2 cellular contexts compared by ENCODE assay signal in the genomic region with DNA sequence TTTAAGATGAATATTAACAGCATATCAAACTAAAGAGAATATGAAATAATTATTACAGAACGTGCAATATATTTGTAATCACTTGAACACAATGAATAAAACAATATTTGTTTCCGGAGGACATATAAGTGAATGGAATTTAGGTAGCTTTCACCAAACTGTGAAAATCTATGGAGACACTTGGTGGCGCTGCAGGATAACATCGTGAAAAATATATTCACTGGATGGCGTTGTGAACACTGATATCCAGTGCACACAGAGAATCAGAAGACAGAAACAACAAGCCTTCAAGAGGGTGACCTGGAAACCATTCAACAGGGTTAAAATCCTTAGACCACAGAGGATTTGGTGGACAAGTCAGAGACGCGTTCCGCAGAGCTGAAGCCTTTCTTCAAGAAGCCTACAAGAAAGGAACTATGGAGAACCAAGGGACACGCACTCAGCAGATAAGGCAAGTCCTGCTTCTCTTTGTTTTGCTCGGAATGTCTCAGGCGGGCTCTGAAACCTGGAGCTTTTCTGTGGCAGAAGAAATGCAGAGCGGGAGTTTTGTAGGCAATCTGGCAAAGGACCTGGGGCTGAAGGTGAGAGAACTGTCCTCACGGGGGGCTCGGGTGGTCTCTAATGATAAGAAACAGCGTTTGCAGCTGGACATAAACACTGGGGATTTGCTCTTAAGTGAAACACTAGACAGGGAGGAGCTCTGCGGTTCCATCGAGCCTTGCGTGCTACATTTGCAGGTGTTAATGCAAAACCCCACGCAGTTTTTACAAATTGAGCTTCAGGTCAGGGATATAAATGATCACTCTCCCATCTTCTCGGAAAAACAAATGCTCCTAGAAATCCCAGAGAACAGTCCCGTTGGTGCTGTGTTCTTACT.
TF ChIP-seq lines count a peak whose summit lies in the region.

A gene (plus strand): TSS at position 269 of the 877 bp plus-strand sequence. CDS start 148 bp downstream, at position 417.

TF ChIP-seq in GM23338, 12 proteins besides CTCF, POLR2A, EP300 and RAD21 (continues in another document):
- TF ChIP-seq, protein P1, sequence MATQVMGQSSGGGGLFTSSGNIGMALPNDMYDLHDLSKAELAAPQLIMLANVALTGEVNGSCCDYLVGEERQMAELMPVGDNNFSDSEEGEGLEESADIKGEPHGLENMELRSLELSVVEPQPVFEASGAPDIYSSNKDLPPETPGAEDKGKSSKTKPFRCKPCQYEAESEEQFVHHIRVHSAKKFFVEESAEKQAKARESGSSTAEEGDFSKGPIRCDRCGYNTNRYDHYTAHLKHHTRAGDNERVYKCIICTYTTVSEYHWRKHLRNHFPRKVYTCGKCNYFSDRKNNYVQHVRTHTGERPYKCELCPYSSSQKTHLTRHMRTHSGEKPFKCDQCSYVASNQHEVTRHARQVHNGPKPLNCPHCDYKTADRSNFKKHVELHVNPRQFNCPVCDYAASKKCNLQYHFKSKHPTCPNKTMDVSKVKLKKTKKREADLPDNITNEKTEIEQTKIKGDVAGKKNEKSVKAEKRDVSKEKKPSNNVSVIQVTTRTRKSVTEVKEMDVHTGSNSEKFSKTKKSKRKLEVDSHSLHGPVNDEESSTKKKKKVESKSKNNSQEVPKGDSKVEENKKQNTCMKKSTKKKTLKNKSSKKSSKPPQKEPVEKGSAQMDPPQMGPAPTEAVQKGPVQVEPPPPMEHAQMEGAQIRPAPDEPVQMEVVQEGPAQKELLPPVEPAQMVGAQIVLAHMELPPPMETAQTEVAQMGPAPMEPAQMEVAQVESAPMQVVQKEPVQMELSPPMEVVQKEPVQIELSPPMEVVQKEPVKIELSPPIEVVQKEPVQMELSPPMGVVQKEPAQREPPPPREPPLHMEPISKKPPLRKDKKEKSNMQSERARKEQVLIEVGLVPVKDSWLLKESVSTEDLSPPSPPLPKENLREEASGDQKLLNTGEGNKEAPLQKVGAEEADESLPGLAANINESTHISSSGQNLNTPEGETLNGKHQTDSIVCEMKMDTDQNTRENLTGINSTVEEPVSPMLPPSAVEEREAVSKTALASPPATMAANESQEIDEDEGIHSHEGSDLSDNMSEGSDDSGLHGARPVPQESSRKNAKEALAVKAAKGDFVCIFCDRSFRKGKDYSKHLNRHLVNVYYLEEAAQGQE (IDR thresholded peaks at IDR 0.05; ENCODE audit: unreplicated experiment): no peak
- TF ChIP-seq EZH2 (IDR thresholded peaks at IDR 0.05; ENCODE audit: low read depth, unreplicated experiment) (no peak), ZNF331 (CRISPR knock-in tag; IDR thresholded peaks at IDR 0.05; ENCODE audit: low read depth) (no peak), POLR2AphosphoS5 (IDR thresholded peaks at IDR 0.05; ENCODE audit: low read depth) (no peak), NANOG (IDR thresholded peaks at IDR 0.05; ENCODE audit: borderline replicate concordance) (no peak), CREB1 (CRISPR knock-in tag; IDR thresholded peaks at IDR 0.05; ENCODE audit: low read depth) (no peak), EZH2phosphoT487 (IDR thresholded peaks at IDR 0.05; ENCODE audit: unreplicated experiment) (no peak), ZNF114 (CRISPR knock-in tag; IDR thresholded peaks at IDR 0.05) (no peak)
- TF ChIP-seq, protein P2, sequence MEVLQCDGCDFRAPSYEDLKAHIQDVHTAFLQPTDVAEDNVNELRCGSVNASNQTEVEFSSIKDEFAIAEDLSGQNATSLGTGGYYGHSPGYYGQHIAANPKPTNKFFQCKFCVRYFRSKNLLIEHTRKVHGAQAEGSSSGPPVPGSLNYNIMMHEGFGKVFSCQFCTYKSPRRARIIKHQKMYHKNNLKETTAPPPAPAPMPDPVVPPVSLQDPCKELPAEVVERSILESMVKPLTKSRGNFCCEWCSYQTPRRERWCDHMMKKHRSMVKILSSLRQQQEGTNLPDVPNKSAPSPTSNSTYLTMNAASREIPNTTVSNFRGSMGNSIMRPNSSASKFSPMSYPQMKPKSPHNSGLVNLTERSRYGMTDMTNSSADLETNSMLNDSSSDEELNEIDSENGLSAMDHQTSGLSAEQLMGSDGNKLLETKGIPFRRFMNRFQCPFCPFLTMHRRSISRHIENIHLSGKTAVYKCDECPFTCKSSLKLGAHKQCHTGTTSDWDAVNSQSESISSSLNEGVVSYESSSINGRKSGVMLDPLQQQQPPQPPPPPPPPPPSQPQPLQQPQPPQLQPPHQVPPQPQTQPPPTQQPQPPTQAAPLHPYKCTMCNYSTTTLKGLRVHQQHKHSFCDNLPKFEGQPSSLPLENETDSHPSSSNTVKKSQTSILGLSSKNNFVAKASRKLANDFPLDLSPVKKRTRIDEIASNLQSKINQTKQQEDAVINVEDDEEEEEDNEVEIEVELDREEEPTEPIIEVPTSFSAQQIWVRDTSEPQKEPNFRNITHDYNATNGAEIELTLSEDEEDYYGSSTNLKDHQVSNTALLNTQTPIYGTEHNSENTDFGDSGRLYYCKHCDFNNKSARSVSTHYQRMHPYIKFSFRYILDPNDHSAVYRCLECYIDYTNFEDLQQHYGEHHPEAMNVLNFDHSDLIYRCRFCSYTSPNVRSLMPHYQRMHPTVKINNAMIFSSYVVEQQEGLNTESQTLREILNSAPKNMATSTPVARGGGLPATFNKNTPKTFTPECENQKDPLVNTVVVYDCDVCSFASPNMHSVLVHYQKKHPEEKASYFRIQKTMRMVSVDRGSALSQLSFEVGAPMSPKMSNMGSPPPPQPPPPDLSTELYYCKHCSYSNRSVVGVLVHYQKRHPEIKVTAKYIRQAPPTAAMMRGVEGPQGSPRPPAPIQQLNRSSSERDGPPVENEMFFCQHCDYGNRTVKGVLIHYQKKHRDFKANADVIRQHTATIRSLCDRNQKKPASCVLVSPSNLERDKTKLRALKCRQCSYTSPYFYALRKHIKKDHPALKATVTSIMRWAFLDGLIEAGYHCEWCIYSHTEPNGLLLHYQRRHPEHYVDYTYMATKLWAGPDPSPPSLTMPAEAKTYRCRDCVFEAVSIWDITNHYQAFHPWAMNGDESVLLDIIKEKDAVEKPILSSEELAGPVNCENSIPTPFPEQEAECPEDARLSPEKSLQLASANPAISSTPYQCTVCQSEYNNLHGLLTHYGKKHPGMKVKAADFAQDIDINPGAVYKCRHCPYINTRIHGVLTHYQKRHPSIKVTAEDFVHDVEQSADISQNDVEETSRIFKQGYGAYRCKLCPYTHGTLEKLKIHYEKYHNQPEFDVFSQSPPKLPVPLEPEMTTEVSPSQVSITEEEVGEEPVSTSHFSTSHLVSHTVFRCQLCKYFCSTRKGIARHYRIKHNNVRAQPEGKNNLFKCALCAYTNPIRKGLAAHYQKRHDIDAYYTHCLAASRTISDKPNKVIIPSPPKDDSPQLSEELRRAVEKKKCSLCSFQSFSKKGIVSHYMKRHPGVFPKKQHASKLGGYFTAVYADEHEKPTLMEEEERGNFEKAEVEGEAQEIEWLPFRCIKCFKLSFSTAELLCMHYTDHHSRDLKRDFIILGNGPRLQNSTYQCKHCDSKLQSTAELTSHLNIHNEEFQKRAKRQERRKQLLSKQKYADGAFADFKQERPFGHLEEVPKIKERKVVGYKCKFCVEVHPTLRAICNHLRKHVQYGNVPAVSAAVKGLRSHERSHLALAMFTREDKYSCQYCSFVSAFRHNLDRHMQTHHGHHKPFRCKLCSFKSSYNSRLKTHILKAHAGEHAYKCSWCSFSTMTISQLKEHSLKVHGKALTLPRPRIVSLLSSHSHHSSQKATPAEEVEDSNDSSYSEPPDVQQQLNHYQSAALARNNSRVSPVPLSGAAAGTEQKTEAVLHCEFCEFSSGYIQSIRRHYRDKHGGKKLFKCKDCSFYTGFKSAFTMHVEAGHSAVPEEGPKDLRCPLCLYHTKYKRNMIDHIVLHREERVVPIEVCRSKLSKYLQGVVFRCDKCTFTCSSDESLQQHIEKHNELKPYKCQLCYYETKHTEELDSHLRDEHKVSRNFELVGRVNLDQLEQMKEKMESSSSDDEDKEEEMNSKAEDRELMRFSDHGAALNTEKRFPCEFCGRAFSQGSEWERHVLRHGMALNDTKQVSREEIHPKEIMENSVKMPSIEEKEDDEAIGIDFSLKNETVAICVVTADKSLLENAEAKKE (CRISPR knock-in tag; IDR thresholded peaks at IDR 0.05): no peak

TF ChIP-seq in K562, 482 proteins besides CTCF, POLR2A, EP300 and RAD21:
- TF ChIP-seq GTF2F1 (IDR thresholded peaks at IDR 0.05; ENCODE audit: low read depth, low read length): no peak
- no peak for TF ChIP-seq HNRNPH1 (optimal IDR thresholded peaks at IDR 0.05; ENCODE audit: low read depth, low read length)
- TF ChIP-seq PURB (CRISPR knock-in tag; IDR thresholded peaks at IDR 0.05; ENCODE audit: low read depth): no peak
- no peak for TF ChIP-seq SIRT6 (IDR thresholded peaks at IDR 0.05; ENCODE audit: low read depth, low read length)
- no peak for TF ChIP-seq ZNF165 (CRISPR knock-in tag; IDR thresholded peaks at IDR 0.05; ENCODE audit: borderline replicate concordance)
- TF ChIP-seq, protein P3, sequence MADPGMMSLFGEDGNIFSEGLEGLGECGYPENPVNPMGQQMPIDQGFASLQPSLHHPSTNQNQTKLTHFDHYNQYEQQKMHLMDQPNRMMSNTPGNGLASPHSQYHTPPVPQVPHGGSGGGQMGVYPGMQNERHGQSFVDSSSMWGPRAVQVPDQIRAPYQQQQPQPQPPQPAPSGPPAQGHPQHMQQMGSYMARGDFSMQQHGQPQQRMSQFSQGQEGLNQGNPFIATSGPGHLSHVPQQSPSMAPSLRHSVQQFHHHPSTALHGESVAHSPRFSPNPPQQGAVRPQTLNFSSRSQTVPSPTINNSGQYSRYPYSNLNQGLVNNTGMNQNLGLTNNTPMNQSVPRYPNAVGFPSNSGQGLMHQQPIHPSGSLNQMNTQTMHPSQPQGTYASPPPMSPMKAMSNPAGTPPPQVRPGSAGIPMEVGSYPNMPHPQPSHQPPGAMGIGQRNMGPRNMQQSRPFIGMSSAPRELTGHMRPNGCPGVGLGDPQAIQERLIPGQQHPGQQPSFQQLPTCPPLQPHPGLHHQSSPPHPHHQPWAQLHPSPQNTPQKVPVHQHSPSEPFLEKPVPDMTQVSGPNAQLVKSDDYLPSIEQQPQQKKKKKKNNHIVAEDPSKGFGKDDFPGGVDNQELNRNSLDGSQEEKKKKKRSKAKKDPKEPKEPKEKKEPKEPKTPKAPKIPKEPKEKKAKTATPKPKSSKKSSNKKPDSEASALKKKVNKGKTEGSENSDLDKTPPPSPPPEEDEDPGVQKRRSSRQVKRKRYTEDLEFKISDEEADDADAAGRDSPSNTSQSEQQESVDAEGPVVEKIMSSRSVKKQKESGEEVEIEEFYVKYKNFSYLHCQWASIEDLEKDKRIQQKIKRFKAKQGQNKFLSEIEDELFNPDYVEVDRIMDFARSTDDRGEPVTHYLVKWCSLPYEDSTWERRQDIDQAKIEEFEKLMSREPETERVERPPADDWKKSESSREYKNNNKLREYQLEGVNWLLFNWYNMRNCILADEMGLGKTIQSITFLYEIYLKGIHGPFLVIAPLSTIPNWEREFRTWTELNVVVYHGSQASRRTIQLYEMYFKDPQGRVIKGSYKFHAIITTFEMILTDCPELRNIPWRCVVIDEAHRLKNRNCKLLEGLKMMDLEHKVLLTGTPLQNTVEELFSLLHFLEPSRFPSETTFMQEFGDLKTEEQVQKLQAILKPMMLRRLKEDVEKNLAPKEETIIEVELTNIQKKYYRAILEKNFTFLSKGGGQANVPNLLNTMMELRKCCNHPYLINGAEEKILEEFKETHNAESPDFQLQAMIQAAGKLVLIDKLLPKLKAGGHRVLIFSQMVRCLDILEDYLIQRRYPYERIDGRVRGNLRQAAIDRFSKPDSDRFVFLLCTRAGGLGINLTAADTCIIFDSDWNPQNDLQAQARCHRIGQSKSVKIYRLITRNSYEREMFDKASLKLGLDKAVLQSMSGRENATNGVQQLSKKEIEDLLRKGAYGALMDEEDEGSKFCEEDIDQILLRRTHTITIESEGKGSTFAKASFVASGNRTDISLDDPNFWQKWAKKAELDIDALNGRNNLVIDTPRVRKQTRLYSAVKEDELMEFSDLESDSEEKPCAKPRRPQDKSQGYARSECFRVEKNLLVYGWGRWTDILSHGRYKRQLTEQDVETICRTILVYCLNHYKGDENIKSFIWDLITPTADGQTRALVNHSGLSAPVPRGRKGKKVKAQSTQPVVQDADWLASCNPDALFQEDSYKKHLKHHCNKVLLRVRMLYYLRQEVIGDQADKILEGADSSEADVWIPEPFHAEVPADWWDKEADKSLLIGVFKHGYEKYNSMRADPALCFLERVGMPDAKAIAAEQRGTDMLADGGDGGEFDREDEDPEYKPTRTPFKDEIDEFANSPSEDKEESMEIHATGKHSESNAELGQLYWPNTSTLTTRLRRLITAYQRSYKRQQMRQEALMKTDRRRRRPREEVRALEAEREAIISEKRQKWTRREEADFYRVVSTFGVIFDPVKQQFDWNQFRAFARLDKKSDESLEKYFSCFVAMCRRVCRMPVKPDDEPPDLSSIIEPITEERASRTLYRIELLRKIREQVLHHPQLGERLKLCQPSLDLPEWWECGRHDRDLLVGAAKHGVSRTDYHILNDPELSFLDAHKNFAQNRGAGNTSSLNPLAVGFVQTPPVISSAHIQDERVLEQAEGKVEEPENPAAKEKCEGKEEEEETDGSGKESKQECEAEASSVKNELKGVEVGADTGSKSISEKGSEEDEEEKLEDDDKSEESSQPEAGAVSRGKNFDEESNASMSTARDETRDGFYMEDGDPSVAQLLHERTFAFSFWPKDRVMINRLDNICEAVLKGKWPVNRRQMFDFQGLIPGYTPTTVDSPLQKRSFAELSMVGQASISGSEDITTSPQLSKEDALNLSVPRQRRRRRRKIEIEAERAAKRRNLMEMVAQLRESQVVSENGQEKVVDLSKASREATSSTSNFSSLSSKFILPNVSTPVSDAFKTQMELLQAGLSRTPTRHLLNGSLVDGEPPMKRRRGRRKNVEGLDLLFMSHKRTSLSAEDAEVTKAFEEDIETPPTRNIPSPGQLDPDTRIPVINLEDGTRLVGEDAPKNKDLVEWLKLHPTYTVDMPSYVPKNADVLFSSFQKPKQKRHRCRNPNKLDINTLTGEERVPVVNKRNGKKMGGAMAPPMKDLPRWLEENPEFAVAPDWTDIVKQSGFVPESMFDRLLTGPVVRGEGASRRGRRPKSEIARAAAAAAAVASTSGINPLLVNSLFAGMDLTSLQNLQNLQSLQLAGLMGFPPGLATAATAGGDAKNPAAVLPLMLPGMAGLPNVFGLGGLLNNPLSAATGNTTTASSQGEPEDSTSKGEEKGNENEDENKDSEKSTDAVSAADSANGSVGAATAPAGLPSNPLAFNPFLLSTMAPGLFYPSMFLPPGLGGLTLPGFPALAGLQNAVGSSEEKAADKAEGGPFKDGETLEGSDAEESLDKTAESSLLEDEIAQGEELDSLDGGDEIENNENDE (IDR thresholded peaks at IDR 0.05; ENCODE audit: low read depth, low read length): no peak
- TF ChIP-seq SLC30A9 (CRISPR knock-in tag; IDR thresholded peaks at IDR 0.05): no peak
- no peak for TF ChIP-seq PRMT5 (CRISPR knock-in tag; IDR thresholded peaks at IDR 0.05)
- no peak for TF ChIP-seq HDAC2 (IDR thresholded peaks at IDR 0.05)
- TF ChIP-seq ZNF146 (CRISPR knock-in tag; IDR thresholded peaks at IDR 0.05; ENCODE audit: unreplicated experiment): no peak
- TF ChIP-seq U2AF1 (optimal IDR thresholded peaks at IDR 0.05; ENCODE audit: low read depth, low read length): no peak
